Comparison of ENCODE assay signal across 17 cellular contexts in genomic region chr17:76130473-76130872, GRCh38. TPM values are rescaled to one million over a fixed set of nuclear protein-coding genes. Genes with fewer than 3 reads are reported as not detected.
A peak's percentile ranks its signal among the peaks of the same experiment; 100 is the strongest.
DNase-seq lines count a peak whose midpoint lies in the region; ATAC-seq, FAIRE-seq and TF ChIP-seq lines count a peak whose summit lies in the region.
"Had no signal": no experiment of that assay in that cellular context is flagged by ENCODE, and none has a peak within 500 bp of the region (broad histone marks: within the 10 kb centered on the region; RNA-seq: fewer than 3 reads in every experiment).

No MANE protein-coding gene starts in this region.

- no peaks in the 10 kb centered on the region for H3K79me2 ChIP-seq in PC-3 (ENCODE audit: low read length)

- H2AFZ ChIP-seq in PC-3 (ENCODE audit: low read length), result no peak overlapping the region

- no peaks in the 10 kb centered on the region for H3F3A ChIP-seq in PC-3 (ENCODE audit: low read length, unreplicated experiment)

- H3K4me3 ChIP-seq in endodermal cell (ENCODE audit: low read length) (no peak overlapping the region), PC-3 (ENCODE audit: low read length) (no peak overlapping the region)

- FAIRE-seq in H54 (lab: Jason Lieb, UNC), result no peak

- no peaks in the 10 kb centered on the region for H3K9me3 ChIP-seq in endodermal cell (ENCODE audit: control insufficient read depth, low read length)
- no peaks in the 10 kb centered on the region for H3K9me3 ChIP-seq in PC-3 (ENCODE audit: low read length)

- no peaks in the 10 kb centered on the region for H3K9me3 Mint-ChIP-seq in endodermal cell
- no peaks in the 10 kb centered on the region for H3K9me3 Mint-ChIP-seq in progenitor cell of endocrine pancreas (ENCODE audit: low read depth)
- H3K9me3 Mint-ChIP-seq: CD4-positive, alpha-beta T cell had no signal

- H3K27me3 ChIP-seq in endodermal cell (ENCODE audit: control insufficient read depth, insufficient read depth, low read length, poor library complexity, severe bottlenecking), result peaks cover 15% of the 10 kb centered on the region
- no peaks in the 10 kb centered on the region for H3K27me3 ChIP-seq in PC-3 (ENCODE audit: low read length)

- no peak for TF ChIP-seq POLR2A in H54 (IDR thresholded peaks at IDR 0.05; ENCODE audit: low read depth, low read length)

- POLR2A ChIA-PET in PC-3 (lab: Charles Lee; ENCODE audit: unreplicated experiment), result no interaction called here

- TF ChIP-seq CTCF in endodermal cell (conservative IDR thresholded peaks at IDR 0.05) (no peak), progenitor cell of endocrine pancreas (IDR thresholded peaks at IDR 0.05; ENCODE audit: unreplicated experiment) (no peak), PC-3 (conservative IDR thresholded peaks at IDR 0.05; ENCODE audit: low read depth, low read length) (no peak)

- ATAC-seq in PC-3, result no peak

- H3K27ac Mint-ChIP-seq in endodermal cell, result no peak overlapping the region
- peak overlapping the region; percentile 54 for H3K27ac Mint-ChIP-seq in progenitor cell of endocrine pancreas
- H3K27ac Mint-ChIP-seq: B cell; CD4-positive, alpha-beta T cell had no signal

- peaks cover 17% of the 10 kb centered on the region for H3K4me1 ChIP-seq in endodermal cell (ENCODE audit: control insufficient read depth, insufficient read depth, low read length)
- H3K4me1 ChIP-seq in PC-3 (ENCODE audit: insufficient read depth, low read length), result peaks cover 12% of the 10 kb centered on the region

- H3K4me3 Mint-ChIP-seq in endodermal cell (peak overlapping the region; percentile 40), progenitor cell of endocrine pancreas (ENCODE audit: low read depth) (no peak overlapping the region)
- H3K4me3 Mint-ChIP-seq: B cell; CD4-positive, alpha-beta T cell had no signal

- no peaks in the 10 kb centered on the region for H3K36me3 ChIP-seq in endodermal cell (ENCODE audit: control insufficient read depth, insufficient read depth, low read length)
- H3K36me3 ChIP-seq in PC-3 (ENCODE audit: low read depth, low read length), result no peaks in the 10 kb centered on the region

- H3K9ac ChIP-seq in endodermal cell (ENCODE audit: extremely low read depth, low read length, poor library complexity, severe bottlenecking) (no peak overlapping the region), PC-3 (ENCODE audit: low read length) (no peak overlapping the region)

- DNase-seq in HuH-7.5 (ENCODE audit: low spot score), result peak; percentile 4
- peak; percentile 69 for DNase-seq in endodermal cell
- DNase-seq in progenitor cell of endocrine pancreas (ENCODE audit: low spot score, unreplicated experiment), result no peak
- no peak for DNase-seq in H54 (ENCODE audit: insufficient read length, low spot score)
- DNase-seq in PC-3, result no peak
- DNase-seq: Calu3; CD4-positive, alpha-beta T cell; KG1; NCI-H1436; NCI-H2029 treated with DMSO at 0.1 percent for 48 hours; NCI-H2171 treated with DMSO at 0.1 percent for 48 hours; NCI-H446 treated with DMSO at 0.1 percent for 48 hours; NK-92 treated with Interleukin-12 subunit alpha and Interleukin-12 subunit beta, amount 100 ng/mL, for 24 hours had no signal

- H3K4me2 ChIP-seq in PC-3 (ENCODE audit: low read length), result no peak overlapping the region

- no peaks in the 10 kb centered on the region for H4K20me1 ChIP-seq in PC-3 (ENCODE audit: low read length)

- intact Hi-C loops in PC-3 (cut with micrococcal nuclease), result no loop called here

- BruUV-seq in PC-3 (replicated peaks; lab: Mats Ljungman, UMichigan), result no TSS peak

- H3K27ac ChIP-seq in endodermal cell (ENCODE audit: low read depth, low read length) (no peak overlapping the region), PC-3 (ENCODE audit: low read length) (no peak overlapping the region)
- H3K27ac ChIP-seq: RWPE1 had no signal

- H3K36me3 Mint-ChIP-seq in endodermal cell (ENCODE audit: low read depth), result no peaks in the 10 kb centered on the region
- H3K36me3 Mint-ChIP-seq in progenitor cell of endocrine pancreas (ENCODE audit: insufficient read depth), result no peaks in the 10 kb centered on the region

- H3K4me1 Mint-ChIP-seq in endodermal cell (peaks cover 31% of the 10 kb centered on the region), progenitor cell of endocrine pancreas (ENCODE audit: low read depth) (peaks cover 36% of the 10 kb centered on the region)

- CTCF ChIA-PET in PC-3 (lab: Charles Lee), result no interaction called here

- 77 to 94% methylated on average over 6 to 13 of the region's 13 CpGs for WGBS in endodermal cell (ENCODE audit: insufficient coverage in 1 of 2, insufficient read length in 1 of 2), 2 experiments

- peaks cover 60% of the 10 kb centered on the region for H3K27me3 Mint-ChIP-seq in endodermal cell (ENCODE audit: insufficient read depth)
- no peaks in the 10 kb centered on the region for H3K27me3 Mint-ChIP-seq in progenitor cell of endocrine pancreas
- H3K27me3 Mint-ChIP-seq: CD4-positive, alpha-beta T cell had no signal

- H3K9me2 ChIP-seq in PC-3 (replicated peaks; ENCODE audit: low read length), result no peaks in the 10 kb centered on the region

RNA-seq across cellular contexts. Expression of gene FOXJ1, which starts 10.6 kb away (rescaled TPM):
- total RNA-seq in endodermal cell, result 10 to 100 TPM; 17.8 to 23.6 TPM
- polyA plus RNA-seq in endodermal cell (2013, experiment 1 of 2), result 12.3 TPM
- polyA plus RNA-seq in endodermal cell (2013, experiment 2 of 2), result 12.8 TPM
- 18.6 and 19.0 TPM in 2 replicates for total RNA-seq in progenitor cell of endocrine pancreas
- 0.26 and 0.69 TPM in 2 replicates for total RNA-seq in PC-3 (2014; rRNA removed)
- total RNA-seq: Calu3, OCI-LY7 had no signal
- polyA plus RNA-seq: AG04450 had no signal

RNA-seq across cellular contexts. Expression of gene EXOC7, which starts 26.9 kb away (rescaled TPM):
- 100 to 1,000 TPM; 159 to 187 TPM for total RNA-seq in endodermal cell
- 83.1 TPM for polyA plus RNA-seq in endodermal cell (2013, experiment 1 of 2)
- polyA plus RNA-seq in endodermal cell (2013, experiment 2 of 2), result 82.3 TPM
- 354 and 364 TPM in 2 replicates for total RNA-seq in progenitor cell of endocrine pancreas
- total RNA-seq in PC-3 (2014; rRNA removed), result 153 and 173 TPM in 2 replicates

RNA-seq across cellular contexts. Expression of gene ZACN, which starts 51.5 kb away (rescaled TPM):
- under 1 TPM in 1 of 2 donors, not detected in 1; 0.09 TPM for total RNA-seq in endodermal cell
- polyA plus RNA-seq in endodermal cell (2013, experiment 1 of 2), result not detected
- not detected for polyA plus RNA-seq in endodermal cell (2013, experiment 2 of 2)
- total RNA-seq in progenitor cell of endocrine pancreas, result 0.36 and 0.96 TPM in 2 replicates
- total RNA-seq in PC-3 (2014; rRNA removed), result 0.11 TPM in 1 of 2 replicates, not detected in the other
- polyA plus RNA-seq: AG04450 had no signal

RNA-seq across cellular contexts. Expression of gene GALR2, which starts 55.9 kb away (rescaled TPM):
- total RNA-seq in endodermal cell, result not detected
- polyA plus RNA-seq in endodermal cell (2013, experiment 1 of 2), result not detected
- polyA plus RNA-seq in endodermal cell (2013, experiment 2 of 2), result not detected
- total RNA-seq in progenitor cell of endocrine pancreas, result 1.0 and 1.1 TPM in 2 replicates
- total RNA-seq in PC-3 (2014; rRNA removed), result 0.69 and 2.2 TPM in 2 replicates
- polyA plus RNA-seq: AG04450 had no signal

RNA-seq across cellular contexts. Expression of gene SRP68, which starts 58.2 kb away (rescaled TPM):
- total RNA-seq in endodermal cell, result 10 to 100 TPM; 73.9 to 78.0 TPM
- polyA plus RNA-seq in endodermal cell (2013, experiment 1 of 2), result 63.0 TPM
- polyA plus RNA-seq in endodermal cell (2013, experiment 2 of 2), result 58.3 TPM
- total RNA-seq in progenitor cell of endocrine pancreas, result 74.9 and 79.4 TPM in 2 replicates
- 60.8 and 71.4 TPM in 2 replicates for total RNA-seq in PC-3 (2014; rRNA removed)

Comparison
In these comparisons a context has a peak if more than half of its experiments do, and no peak if none do; other contexts are left out.
1. DNase-seq: peak in HuH-7.5 (single experiment) and endodermal cell (single experiment); none in progenitor cell of endocrine pancreas (single experiment), H54 (single experiment) and PC-3 (single experiment).
2. RNA of gene FOXJ1, which starts 10.6 kb away (total RNA-seq): 17.8 to 23.6 TPM in endodermal cell and 18.6 to 19.0 TPM in progenitor cell of endocrine pancreas; 0.26 to 0.69 TPM in PC-3; every median in the first group is over 10 times any median in the second.